ENCODE assay signal across 24 cellular contexts in the genomic region with DNA sequence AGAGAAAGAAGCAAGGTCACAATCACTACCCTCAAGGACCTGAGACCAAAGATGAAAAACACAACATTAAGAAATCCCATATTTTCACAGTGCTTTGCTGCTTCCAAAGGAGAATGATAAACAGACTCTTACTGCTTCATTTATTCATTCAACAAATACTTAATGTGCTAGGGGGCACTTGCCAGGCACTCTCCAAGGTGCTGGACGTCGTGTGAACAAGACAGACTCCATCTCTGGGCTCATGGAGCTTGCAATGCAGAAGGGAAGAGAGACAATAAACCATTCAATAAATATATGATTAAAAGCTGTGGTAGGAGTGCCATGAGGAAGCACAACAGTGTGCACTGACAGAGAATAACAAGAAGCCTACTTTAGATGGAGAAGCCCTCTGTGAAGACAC.
A peak's percentile ranks its signal among the peaks of the same experiment; 100 is the strongest.
DNase-seq lines count a peak whose midpoint lies in the region; ATAC-seq, FAIRE-seq and TF ChIP-seq lines count a peak whose summit lies in the region.
"Had no signal": no experiment of that assay in that cellular context is flagged by ENCODE, and none has a peak within 500 bp of the region (broad histone marks: within the 10 kb centered on the region; RNA-seq: fewer than 3 reads in every experiment).

No MANE protein-coding gene starts in this region.

- H3K4me1 ChIP-seq in HepG2 (ENCODE audit: insufficient read depth, low read length) (no peaks in the 10 kb centered on the region), right lobe of liver (no peaks in the 10 kb centered on the region)

- DNase-seq in HepG2 (ENCODE audit: low spot score), result no peak
- DNase-seq in right lobe of liver, result no peak
- peak; percentile 34 for DNase-seq in astrocyte of the hippocampus (ENCODE audit: low read depth, low spot score)
- DNase-seq in iris pigment epithelial cell (ENCODE audit: low read depth), result peak; percentile 4
- no peak for DNase-seq in RCC 7860 (ENCODE audit: low spot score)
- DNase-seq: 8988T; AML-193; C1 segment of cervical spinal cord; CD8-positive, alpha-beta T cell; DND-41; NCI-H1694; NCI-H2081 treated with DMSO at 0.1 percent for 48 hours; NCI-H446 treated with DMSO at 0.1 percent for 48 hours; NCI-H526 treated with DMSO at 0.1 percent for 48 hours; OCI-M1; RPMI8226; SHP77; SW 1271 had no signal

- POLR2A ChIA-PET in HepG2 (lab: Yijun Ruan, JAX), result no interaction called here

- no peak overlapping the region for H3K27ac ChIP-seq in HepG2 (ENCODE audit: extremely low read length, insufficient read depth, low read length)
- H3K27ac ChIP-seq in right lobe of liver, result no peak overlapping the region
- H3K27ac ChIP-seq: KMS-11, SK-N-MC had no signal

- no peak overlapping the region for H3K9ac ChIP-seq in HepG2 (ENCODE audit: insufficient read depth, low read depth, low read length)
- H3K9ac ChIP-seq: KMS-11 had no signal

- CTCF ChIA-PET in HepG2 (lab: Yijun Ruan, JAX; ENCODE audit: low intra/inter-chr PET ratio, low total read pairs), result no interaction called here

- intact Hi-C loops in HepG2 (cut with micrococcal nuclease; ENCODE audit: unreplicated experiment) (no loop called here), right lobe of liver (cut with DNase I) (no loop called here)

- TF ChIP-seq EP300 in HepG2 (IDR thresholded peaks at IDR 0.05; ENCODE audit: low read depth in 2 of 2, low read length in 2 of 2) (no peak), HepG2 (CRISPR knock-in tag; IDR thresholded peaks at IDR 0.05; ENCODE audit: borderline replicate concordance) (no peak)

- TF ChIP-seq POLR2A in HepG2 (IDR thresholded peaks at IDR 0.05; ENCODE audit: insufficient read depth in 1 of 2, low read depth in 2 of 2, low read length in 2 of 2), result no peak
- no peak for TF ChIP-seq POLR2A in right lobe of liver (IDR thresholded peaks at IDR 0.05)

- H3K36me3 ChIP-seq in HepG2 (replicated peaks in 1 of 2; ENCODE audit: control insufficient read depth in 1 of 2, insufficient read depth in 2 of 2, low read length in 2 of 2) (no peaks in the 10 kb centered on the region), right lobe of liver (no peaks in the 10 kb centered on the region)

- H4K20me1 ChIP-seq in HepG2 (ENCODE audit: insufficient read depth, low read length), result no peaks in the 10 kb centered on the region

- H3K4me3 ChIP-seq in HepG2 (replicated peaks in 1 of 3; ENCODE audit: insufficient read depth in 1 of 3, low read depth in 2 of 3, low read length in 3 of 3), result no peak overlapping the region
- no peak overlapping the region for H3K4me3 ChIP-seq in right lobe of liver
- H3K4me3 ChIP-seq: SK-N-MC had no signal

- no peaks in the 10 kb centered on the region for H3K27me3 ChIP-seq in HepG2 (ENCODE audit: control insufficient read depth in 1 of 2, insufficient read depth in 2 of 2, low read length in 2 of 2)
- no peaks in the 10 kb centered on the region for H3K27me3 ChIP-seq in right lobe of liver

- ATAC-seq in HepG2 (no peak), right lobe of liver (no peak), HG02759 (IDR thresholded peaks at IDR 0.05; ENCODE audit: unreplicated experiment) (no peak), GM21526 (IDR thresholded peaks at IDR 0.05; ENCODE audit: low FRiP score, unreplicated experiment) (no peak)
- ATAC-seq: CD8-positive, alpha-beta T cell had no signal

- 0% methylated on average over 2 of the region's 2 CpGs for WGBS in HepG2 (ENCODE audit: low lambda C conversion rate)
- 26% methylated on average over 2 of the region's 2 CpGs for WGBS in right lobe of liver (ENCODE audit: insufficient coverage, low coverage, low lambda C conversion rate, missing lambda C conversion rate)

- no peak for TF ChIP-seq RAD21 in HepG2 (CRISPR knock-in tag; IDR thresholded peaks at IDR 0.05)

- TF ChIP-seq CTCF in HepG2 (CRISPR knock-in tag; IDR thresholded peaks at IDR 0.05) (no peak), right lobe of liver (IDR thresholded peaks at IDR 0.05) (no peak)

- H3K9me3 ChIP-seq in HepG2 (ENCODE audit: low read length) (no peaks in the 10 kb centered on the region), right lobe of liver (no peaks in the 10 kb centered on the region)

- FAIRE-seq in HepG2 (lab: Jason Lieb, UNC), result no peak
- FAIRE-seq in RCC 7860 (lab: Jason Lieb, UNC), result no peak
- FAIRE-seq: GM12891, H1 had no signal

- H3K79me2 ChIP-seq in HepG2 (ENCODE audit: insufficient read depth, low read length), result no peaks in the 10 kb centered on the region

- no peak overlapping the region for H3K4me2 ChIP-seq in HepG2 (ENCODE audit: low read depth, low read length)
- H3K4me2 ChIP-seq: KMS-11 had no signal

- in situ Hi-C loops in HepG2 (cut with HindIII; ENCODE audit: extremely low pct_ligation_motif_present, low pct_unique_long_range_greater_than_20kb), result no loop called here

- no TSS peak for BruUV-seq in HepG2 (replicated peaks; lab: Mats Ljungman, UMichigan)

- H2AFZ ChIP-seq in HepG2 (ENCODE audit: low read length), result no peak overlapping the region

TF ChIP-seq in HepG2, 621 proteins besides CTCF, POLR2A, EP300 and RAD21:
- TF ChIP-seq, protein P1, sequence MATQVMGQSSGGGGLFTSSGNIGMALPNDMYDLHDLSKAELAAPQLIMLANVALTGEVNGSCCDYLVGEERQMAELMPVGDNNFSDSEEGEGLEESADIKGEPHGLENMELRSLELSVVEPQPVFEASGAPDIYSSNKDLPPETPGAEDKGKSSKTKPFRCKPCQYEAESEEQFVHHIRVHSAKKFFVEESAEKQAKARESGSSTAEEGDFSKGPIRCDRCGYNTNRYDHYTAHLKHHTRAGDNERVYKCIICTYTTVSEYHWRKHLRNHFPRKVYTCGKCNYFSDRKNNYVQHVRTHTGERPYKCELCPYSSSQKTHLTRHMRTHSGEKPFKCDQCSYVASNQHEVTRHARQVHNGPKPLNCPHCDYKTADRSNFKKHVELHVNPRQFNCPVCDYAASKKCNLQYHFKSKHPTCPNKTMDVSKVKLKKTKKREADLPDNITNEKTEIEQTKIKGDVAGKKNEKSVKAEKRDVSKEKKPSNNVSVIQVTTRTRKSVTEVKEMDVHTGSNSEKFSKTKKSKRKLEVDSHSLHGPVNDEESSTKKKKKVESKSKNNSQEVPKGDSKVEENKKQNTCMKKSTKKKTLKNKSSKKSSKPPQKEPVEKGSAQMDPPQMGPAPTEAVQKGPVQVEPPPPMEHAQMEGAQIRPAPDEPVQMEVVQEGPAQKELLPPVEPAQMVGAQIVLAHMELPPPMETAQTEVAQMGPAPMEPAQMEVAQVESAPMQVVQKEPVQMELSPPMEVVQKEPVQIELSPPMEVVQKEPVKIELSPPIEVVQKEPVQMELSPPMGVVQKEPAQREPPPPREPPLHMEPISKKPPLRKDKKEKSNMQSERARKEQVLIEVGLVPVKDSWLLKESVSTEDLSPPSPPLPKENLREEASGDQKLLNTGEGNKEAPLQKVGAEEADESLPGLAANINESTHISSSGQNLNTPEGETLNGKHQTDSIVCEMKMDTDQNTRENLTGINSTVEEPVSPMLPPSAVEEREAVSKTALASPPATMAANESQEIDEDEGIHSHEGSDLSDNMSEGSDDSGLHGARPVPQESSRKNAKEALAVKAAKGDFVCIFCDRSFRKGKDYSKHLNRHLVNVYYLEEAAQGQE (IDR thresholded peaks at IDR 0.05; ENCODE audit: borderline replicate concordance in 1 of 2, low read depth in 1 of 2, low read length in 2 of 2), result peak; percentile 21 to 88
- no peak for TF ChIP-seq MAFG (CRISPR knock-in tag; IDR thresholded peaks at IDR 0.05)
- TF ChIP-seq FOXM1 (CRISPR knock-in tag; IDR thresholded peaks at IDR 0.05), result no peak
- no peak for TF ChIP-seq POLR2G (IDR thresholded peaks at IDR 0.05; ENCODE audit: low read depth, low read length)
- TF ChIP-seq MIER2 (CRISPR knock-in tag; IDR thresholded peaks at IDR 0.05), result peak; percentile 77; the same call in 1 of the 2 replicates
- no peak for TF ChIP-seq ATAD3A (CRISPR knock-in tag; IDR thresholded peaks at IDR 0.05)
- TF ChIP-seq, protein P2, sequence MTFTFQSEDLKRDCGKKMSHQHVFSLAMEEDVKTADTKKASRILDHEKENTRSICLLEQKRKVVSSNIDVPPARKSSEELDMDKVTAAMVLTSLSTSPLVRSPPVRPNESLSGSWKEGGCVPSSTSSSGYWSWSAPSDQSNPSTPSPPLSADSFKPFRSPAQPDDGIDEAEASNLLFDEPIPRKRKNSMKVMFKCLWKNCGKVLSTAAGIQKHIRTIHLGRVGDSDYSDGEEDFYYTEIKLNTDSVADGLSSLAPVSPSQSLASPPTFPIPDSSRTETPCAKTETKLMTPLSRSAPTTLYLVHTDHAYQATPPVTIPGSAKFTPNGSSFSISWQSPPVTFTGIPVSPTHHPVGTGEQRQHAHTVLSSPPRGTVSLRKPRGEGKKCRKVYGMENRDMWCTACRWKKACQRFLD (CRISPR knock-in tag; IDR thresholded peaks at IDR 0.05; ENCODE audit: borderline replicate concordance), result no peak
- TF ChIP-seq, protein P3, sequence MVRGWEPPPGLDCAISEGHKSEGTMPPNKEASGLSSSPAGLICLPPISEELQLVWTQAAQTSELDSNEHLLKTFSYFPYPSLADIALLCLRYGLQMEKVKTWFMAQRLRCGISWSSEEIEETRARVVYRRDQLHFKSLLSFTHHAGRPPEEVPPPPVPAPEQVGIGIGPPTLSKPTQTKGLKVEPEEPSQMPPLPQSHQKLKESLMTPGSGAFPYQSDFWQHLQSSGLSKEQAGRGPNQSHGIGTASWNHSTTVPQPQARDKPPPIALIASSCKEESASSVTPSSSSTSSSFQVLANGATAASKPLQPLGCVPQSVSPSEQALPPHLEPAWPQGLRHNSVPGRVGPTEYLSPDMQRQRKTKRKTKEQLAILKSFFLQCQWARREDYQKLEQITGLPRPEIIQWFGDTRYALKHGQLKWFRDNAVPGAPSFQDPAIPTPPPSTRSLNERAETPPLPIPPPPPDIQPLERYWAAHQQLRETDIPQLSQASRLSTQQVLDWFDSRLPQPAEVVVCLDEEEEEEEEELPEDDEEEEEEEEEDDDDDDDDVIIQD (CRISPR knock-in tag; IDR thresholded peaks at IDR 0.05; ENCODE audit: low read depth), result no peak

Comparison
In these comparisons a context has a peak if more than half of its experiments do, and no peak if none do; other contexts are left out.
1. DNase-seq: peak in astrocyte of the hippocampus (single experiment) and iris pigment epithelial cell (single experiment); none in HepG2 (single experiment), right lobe of liver (0 of 3) and RCC 7860 (single experiment).